Comparison of ENCODE assay signal across 1 cellular context in the genomic region with DNA sequence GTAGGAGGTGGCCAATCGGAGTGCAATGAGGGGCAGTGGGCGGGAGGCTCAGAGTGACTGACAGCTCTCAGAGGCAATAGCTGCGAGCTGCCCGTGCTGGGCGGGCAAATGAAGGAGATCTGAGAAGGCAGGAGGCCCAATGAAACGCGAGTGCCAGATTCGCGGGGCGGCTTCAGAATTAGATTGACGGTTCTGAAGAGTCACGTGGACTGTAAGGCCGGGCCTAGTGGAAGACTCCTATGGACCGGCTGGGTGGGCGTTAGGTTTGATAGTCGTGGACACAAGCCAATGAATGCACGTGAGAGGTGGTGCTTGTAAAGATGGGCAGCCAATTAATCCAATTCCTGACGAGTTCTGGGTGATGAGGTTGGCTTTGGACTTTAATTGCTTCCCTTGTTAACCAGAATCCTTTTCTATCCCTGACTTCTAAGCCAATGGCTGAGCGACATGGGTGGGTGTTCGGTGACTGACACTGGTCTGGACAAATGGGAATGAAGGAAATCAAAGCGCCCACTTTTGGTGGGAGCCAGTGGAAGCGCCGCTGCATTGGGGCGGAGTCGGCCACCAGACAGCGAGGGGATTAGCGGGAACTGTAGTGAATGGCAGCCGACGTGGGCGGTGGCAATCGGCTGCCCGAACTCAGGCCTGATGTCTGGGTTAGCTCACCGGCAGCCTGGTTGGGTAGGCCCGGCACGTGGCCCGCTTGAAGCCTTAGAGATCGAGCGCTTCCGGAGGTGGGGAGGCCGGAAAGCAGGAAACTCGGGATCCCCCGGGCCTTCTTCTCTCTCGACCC.
TF ChIP-seq lines count a peak whose summit lies in the region.

No MANE protein-coding gene starts in this region.

TF ChIP-seq in K562, 482 proteins besides CTCF, POLR2A, EP300 and RAD21 (continued from another document and continues in another):
- TF ChIP-seq, protein P1, sequence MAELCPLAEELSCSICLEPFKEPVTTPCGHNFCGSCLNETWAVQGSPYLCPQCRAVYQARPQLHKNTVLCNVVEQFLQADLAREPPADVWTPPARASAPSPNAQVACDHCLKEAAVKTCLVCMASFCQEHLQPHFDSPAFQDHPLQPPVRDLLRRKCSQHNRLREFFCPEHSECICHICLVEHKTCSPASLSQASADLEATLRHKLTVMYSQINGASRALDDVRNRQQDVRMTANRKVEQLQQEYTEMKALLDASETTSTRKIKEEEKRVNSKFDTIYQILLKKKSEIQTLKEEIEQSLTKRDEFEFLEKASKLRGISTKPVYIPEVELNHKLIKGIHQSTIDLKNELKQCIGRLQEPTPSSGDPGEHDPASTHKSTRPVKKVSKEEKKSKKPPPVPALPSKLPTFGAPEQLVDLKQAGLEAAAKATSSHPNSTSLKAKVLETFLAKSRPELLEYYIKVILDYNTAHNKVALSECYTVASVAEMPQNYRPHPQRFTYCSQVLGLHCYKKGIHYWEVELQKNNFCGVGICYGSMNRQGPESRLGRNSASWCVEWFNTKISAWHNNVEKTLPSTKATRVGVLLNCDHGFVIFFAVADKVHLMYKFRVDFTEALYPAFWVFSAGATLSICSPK (IDR thresholded peaks at IDR 0.05; ENCODE audit: borderline replicate concordance): no peak
- TF ChIP-seq ZC3H11A (IDR thresholded peaks at IDR 0.05; ENCODE audit: low read depth, low read length) (no peak), NFATC3 (IDR thresholded peaks at IDR 0.05) (no peak), NBN (IDR thresholded peaks at IDR 0.05; ENCODE audit: low read depth) (no peak), ZNF717 (CRISPR knock-in tag; IDR thresholded peaks at IDR 0.05) (no peak), SMARCE1 (IDR thresholded peaks at IDR 0.05) (no peak), KDM4B (IDR thresholded peaks at IDR 0.05; ENCODE audit: borderline replicate concordance in 2 of 2, low read depth in 1 of 2) (peak in 1 of 2 experiments; percentile 70; a peak in 1 of 4 replicates), PTTG1 (tag; IDR thresholded peaks at IDR 0.05; ENCODE audit: low read depth) (no peak), ZBED1 (IDR thresholded peaks at IDR 0.05) (no peak), ZNF76 (CRISPR knock-in tag; IDR thresholded peaks at IDR 0.05; ENCODE audit: borderline replicate concordance) (peak; percentile 88; the same call in 1 of the 2 replicates), MAFK (IDR thresholded peaks at IDR 0.05; ENCODE audit: low read length) (no peak; the same call in 1 of the 2 replicates), ASH1L (IDR thresholded peaks at IDR 0.05; ENCODE audit: borderline replicate concordance, low read depth, partially characterized antibody) (peak; percentile 99), ILK (tag; IDR thresholded peaks at IDR 0.05; ENCODE audit: borderline replicate concordance, low read depth) (no peak), HNRNPK (IDR thresholded peaks at IDR 0.05; ENCODE audit: low read depth, low read length, poor library complexity, severe bottlenecking) (no peak), EZH2 (IDR thresholded peaks at IDR 0.05; ENCODE audit: borderline replicate concordance, low read depth, low read length) (no peak), KLF6 (CRISPR knock-in tag; IDR thresholded peaks at IDR 0.05; ENCODE audit: borderline replicate concordance) (peak; percentile 78; the same call in 1 of the 2 replicates), NFXL1 (CRISPR knock-in tag; IDR thresholded peaks at IDR 0.05) (no peak), POLR2AphosphoS5 (IDR thresholded peaks at IDR 0.05; ENCODE audit: control insufficient read depth, insufficient read depth, low read depth, low read length) (no peak), TEAD4 (IDR thresholded peaks at IDR 0.05; ENCODE audit: low read length) (peak; percentile 51; the same call in 1 of the 2 replicates), TEAD4 (CRISPR knock-in tag; IDR thresholded peaks at IDR 0.05; ENCODE audit: borderline replicate concordance) (peak; percentile 90; the same call in 1 of the 2 replicates), CCAR2 (IDR thresholded peaks at IDR 0.05; ENCODE audit: low read depth, low read length) (no peak), ZNF24 (IDR thresholded peaks at IDR 0.05) (no peak), ZNF436 (CRISPR knock-in tag; IDR thresholded peaks at IDR 0.05) (no peak), NR3C1 (CRISPR knock-in tag; IDR thresholded peaks at IDR 0.05) (peak; percentile 96), KDM1A (IDR thresholded peaks at IDR 0.05) (peak in 1 of 2 experiments; percentile 63; a peak in 1 of 4 replicates), GABPA (tag; conservative IDR thresholded peaks at IDR 0.05; ENCODE audit: low read depth) (peak; percentile 73), NR2C2 (CRISPR knock-in tag; IDR thresholded peaks at IDR 0.05) (peak; percentile 54; the same call in 1 of the 2 replicates), NR2C2 (tag; IDR thresholded peaks at IDR 0.05) (peak; percentile 84), MIER1 (IDR thresholded peaks at IDR 0.05; ENCODE audit: low read depth) (no peak), CREB1 (IDR thresholded peaks at IDR 0.05) (no peak; the same call in 1 of the 2 replicates), CREB1 (CRISPR knock-in tag; IDR thresholded peaks at IDR 0.05) (peak; percentile 73), ATF1 (CRISPR knock-in tag; IDR thresholded peaks at IDR 0.05) (0 out of 2 replicates have a peak, but pooled peaks have one; percentile 35), ATF1 (tag; IDR thresholded peaks at IDR 0.05) (peak; percentile 97), POLR3G (IDR thresholded peaks at IDR 0.05; ENCODE audit: extremely low read depth, insufficient read length, insufficient replicate concordance) (no peak), CSDE1 (IDR thresholded peaks at IDR 0.05) (no peak), ZNF583 (CRISPR knock-in tag; IDR thresholded peaks at IDR 0.05) (peak; percentile 92), XRCC5 (IDR thresholded peaks at IDR 0.05; ENCODE audit: low read depth, low read length) (no peak; the same call in 1 of the 2 replicates), MTA3 (IDR thresholded peaks at IDR 0.05; ENCODE audit: borderline replicate concordance) (peak; percentile 92; the same call in 1 of the 2 replicates), KLF1 (tag; IDR thresholded peaks at IDR 0.05) (peak; percentile 74; the same call in 1 of the 2 replicates), RUNX1 (IDR thresholded peaks at IDR 0.05; ENCODE audit: low read depth) (no peak), TGIF2 (CRISPR knock-in tag; IDR thresholded peaks at IDR 0.05) (peak; percentile 87; the same call in 1 of the 2 replicates), KLF10 (CRISPR knock-in tag; IDR thresholded peaks at IDR 0.05) (no peak), SOX6 (IDR thresholded peaks at IDR 0.05) (peak; percentile 35; the same call in 1 of the 2 replicates), CBX1 (IDR thresholded peaks at IDR 0.05; ENCODE audit: low read depth) (peak; percentile 76), RBM17 (IDR thresholded peaks at IDR 0.05; ENCODE audit: borderline replicate concordance, low read depth, low read length) (no peak), MAFF (IDR thresholded peaks at IDR 0.05; ENCODE audit: low read length) (no peak), SETDB1 (IDR thresholded peaks at IDR 0.05; ENCODE audit: low read length) (no peak), TAL1 (IDR thresholded peaks at IDR 0.05) (no peak), ZNF780A (CRISPR knock-in tag; IDR thresholded peaks at IDR 0.05) (no peak)
- TF ChIP-seq, protein P2, sequence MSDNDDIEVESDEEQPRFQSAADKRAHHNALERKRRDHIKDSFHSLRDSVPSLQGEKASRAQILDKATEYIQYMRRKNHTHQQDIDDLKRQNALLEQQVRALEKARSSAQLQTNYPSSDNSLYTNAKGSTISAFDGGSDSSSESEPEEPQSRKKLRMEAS (CRISPR knock-in tag; IDR thresholded peaks at IDR 0.05): peak; percentile 100
- TF ChIP-seq, protein P3, sequence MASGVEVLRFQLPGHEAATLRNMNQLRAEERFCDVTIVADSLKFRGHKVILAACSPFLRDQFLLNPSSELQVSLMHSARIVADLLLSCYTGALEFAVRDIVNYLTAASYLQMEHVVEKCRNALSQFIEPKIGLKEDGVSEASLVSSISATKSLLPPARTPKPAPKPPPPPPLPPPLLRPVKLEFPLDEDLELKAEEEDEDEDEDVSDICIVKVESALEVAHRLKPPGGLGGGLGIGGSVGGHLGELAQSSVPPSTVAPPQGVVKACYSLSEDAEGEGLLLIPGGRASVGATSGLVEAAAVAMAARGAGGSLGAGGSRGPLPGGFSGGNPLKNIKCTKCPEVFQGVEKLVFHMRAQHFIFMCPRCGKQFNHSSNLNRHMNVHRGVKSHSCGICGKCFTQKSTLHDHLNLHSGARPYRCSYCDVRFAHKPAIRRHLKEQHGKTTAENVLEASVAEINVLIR (CRISPR knock-in tag; IDR thresholded peaks at IDR 0.05): peak; percentile 34; the same call in 1 of the 2 replicates
- TF ChIP-seq, protein P4, sequence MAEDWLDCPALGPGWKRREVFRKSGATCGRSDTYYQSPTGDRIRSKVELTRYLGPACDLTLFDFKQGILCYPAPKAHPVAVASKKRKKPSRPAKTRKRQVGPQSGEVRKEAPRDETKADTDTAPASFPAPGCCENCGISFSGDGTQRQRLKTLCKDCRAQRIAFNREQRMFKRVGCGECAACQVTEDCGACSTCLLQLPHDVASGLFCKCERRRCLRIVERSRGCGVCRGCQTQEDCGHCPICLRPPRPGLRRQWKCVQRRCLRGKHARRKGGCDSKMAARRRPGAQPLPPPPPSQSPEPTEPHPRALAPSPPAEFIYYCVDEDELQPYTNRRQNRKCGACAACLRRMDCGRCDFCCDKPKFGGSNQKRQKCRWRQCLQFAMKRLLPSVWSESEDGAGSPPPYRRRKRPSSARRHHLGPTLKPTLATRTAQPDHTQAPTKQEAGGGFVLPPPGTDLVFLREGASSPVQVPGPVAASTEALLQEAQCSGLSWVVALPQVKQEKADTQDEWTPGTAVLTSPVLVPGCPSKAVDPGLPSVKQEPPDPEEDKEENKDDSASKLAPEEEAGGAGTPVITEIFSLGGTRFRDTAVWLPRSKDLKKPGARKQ (CRISPR knock-in tag; IDR thresholded peaks at IDR 0.05): no peak
- TF ChIP-seq, protein P5, sequence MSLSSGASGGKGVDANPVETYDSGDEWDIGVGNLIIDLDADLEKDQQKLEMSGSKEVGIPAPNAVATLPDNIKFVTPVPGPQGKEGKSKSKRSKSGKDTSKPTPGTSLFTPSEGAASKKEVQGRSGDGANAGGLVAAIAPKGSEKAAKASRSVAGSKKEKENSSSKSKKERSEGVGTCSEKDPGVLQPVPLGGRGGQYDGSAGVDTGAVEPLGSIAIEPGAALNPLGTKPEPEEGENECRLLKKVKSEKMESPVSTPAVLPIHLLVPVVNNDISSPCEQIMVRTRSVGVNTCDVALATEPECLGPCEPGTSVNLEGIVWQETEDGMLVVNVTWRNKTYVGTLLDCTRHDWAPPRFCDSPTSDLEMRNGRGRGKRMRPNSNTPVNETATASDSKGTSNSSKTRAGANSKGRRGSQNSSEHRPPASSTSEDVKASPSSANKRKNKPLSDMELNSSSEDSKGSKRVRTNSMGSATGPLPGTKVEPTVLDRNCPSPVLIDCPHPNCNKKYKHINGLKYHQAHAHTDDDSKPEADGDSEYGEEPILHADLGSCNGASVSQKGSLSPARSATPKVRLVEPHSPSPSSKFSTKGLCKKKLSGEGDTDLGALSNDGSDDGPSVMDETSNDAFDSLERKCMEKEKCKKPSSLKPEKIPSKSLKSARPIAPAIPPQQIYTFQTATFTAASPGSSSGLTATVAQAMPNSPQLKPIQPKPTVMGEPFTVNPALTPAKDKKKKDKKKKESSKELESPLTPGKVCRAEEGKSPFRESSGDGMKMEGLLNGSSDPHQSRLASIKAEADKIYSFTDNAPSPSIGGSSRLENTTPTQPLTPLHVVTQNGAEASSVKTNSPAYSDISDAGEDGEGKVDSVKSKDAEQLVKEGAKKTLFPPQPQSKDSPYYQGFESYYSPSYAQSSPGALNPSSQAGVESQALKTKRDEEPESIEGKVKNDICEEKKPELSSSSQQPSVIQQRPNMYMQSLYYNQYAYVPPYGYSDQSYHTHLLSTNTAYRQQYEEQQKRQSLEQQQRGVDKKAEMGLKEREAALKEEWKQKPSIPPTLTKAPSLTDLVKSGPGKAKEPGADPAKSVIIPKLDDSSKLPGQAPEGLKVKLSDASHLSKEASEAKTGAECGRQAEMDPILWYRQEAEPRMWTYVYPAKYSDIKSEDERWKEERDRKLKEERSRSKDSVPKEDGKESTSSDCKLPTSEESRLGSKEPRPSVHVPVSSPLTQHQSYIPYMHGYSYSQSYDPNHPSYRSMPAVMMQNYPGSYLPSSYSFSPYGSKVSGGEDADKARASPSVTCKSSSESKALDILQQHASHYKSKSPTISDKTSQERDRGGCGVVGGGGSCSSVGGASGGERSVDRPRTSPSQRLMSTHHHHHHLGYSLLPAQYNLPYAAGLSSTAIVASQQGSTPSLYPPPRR (CRISPR knock-in tag; IDR thresholded peaks at IDR 0.05; ENCODE audit: borderline replicate concordance): 0 out of 2 replicates have a peak, but pooled peaks have one; percentile 6
- TF ChIP-seq, protein P6, sequence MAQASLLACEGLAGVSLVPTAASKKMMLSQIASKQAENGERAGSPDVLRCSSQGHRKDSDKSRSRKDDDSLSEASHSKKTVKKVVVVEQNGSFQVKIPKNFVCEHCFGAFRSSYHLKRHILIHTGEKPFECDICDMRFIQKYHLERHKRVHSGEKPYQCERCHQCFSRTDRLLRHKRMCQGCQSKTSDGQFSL (CRISPR knock-in tag; IDR thresholded peaks at IDR 0.05): no peak
- TF ChIP-seq, protein P6 (tag; IDR thresholded peaks at IDR 0.05): no peak
- TF ChIP-seq, protein P7, sequence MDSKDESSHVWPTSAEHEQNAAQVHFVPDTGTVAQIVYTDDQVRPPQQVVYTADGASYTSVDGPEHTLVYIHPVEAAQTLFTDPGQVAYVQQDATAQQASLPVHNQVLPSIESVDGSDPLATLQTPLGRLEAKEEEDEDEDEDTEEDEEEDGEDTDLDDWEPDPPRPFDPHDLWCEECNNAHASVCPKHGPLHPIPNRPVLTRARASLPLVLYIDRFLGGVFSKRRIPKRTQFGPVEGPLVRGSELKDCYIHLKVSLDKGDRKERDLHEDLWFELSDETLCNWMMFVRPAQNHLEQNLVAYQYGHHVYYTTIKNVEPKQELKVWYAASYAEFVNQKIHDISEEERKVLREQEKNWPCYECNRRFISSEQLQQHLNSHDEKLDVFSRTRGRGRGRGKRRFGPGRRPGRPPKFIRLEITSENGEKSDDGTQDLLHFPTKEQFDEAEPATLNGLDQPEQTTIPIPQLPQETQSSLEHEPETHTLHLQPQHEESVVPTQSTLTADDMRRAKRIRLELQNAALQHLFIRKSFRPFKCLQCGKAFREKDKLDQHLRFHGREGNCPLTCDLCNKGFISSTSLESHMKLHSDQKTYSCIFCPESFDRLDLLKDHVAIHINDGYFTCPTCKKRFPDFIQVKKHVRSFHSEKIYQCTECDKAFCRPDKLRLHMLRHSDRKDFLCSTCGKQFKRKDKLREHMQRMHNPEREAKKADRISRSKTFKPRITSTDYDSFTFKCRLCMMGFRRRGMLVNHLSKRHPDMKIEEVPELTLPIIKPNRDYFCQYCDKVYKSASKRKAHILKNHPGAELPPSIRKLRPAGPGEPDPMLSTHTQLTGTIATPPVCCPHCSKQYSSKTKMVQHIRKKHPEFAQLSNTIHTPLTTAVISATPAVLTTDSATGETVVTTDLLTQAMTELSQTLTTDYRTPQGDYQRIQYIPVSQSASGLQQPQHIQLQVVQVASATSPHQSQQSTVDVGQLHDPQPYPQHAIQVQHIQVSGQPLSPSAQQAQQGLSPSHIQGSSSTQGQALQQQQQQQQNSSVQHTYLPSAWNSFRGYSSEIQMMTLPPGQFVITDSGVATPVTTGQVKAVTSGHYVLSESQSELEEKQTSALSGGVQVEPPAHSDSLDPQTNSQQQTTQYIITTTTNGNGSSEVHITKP (IDR thresholded peaks at IDR 0.05; ENCODE audit: partially characterized antibody): peak; percentile 68
